Comparison of ENCODE assay signal across 21 cellular contexts in genomic region chr15:43086551-43086950, GRCh38. TPM values are rescaled to one million over a fixed set of nuclear protein-coding genes. Genes with fewer than 3 reads are reported as not detected.
A peak's percentile ranks its signal among the peaks of the same experiment; 100 is the strongest.
DNase-seq lines count a peak whose midpoint lies in the region; ATAC-seq and TF ChIP-seq lines count a peak whose summit lies in the region.
"Had no signal": no experiment of that assay in that cellular context is flagged by ENCODE, and none has a peak within 500 bp of the region (broad histone marks: within the 10 kb centered on the region; RNA-seq: fewer than 3 reads in every experiment).

No MANE protein-coding gene starts in this region.

- H3K4me3 Mint-ChIP-seq in IgD-negative memory B cell (no peak overlapping the region), chondrocyte (ENCODE audit: unreplicated experiment) (no peak overlapping the region), osteocyte (ENCODE audit: unreplicated experiment) (no peak overlapping the region)
- H3K4me3 Mint-ChIP-seq in CD4-positive, alpha-beta T cell, result no peak overlapping the region
- H3K4me3 Mint-ChIP-seq: activated CD8-positive, alpha-beta memory T cell treated with anti-CD3 and anti-CD28 coated beads, Interleukin-2, amount 10 ng/mL, durations not matched to agents 7 days and 5 days; activated naive CD4-positive, alpha-beta T cell treated with anti-CD3 and anti-CD28 coated beads, Interleukin-2, amount 10 ng/mL, durations not matched to agents 7 days and 5 days; nephron had no signal

- CTCF ChIA-PET in CD4-positive, alpha-beta T cell (lab: Charles Lee), result interaction anchor here (1.8 kb wide), 1 partner anchor 16 kb away, joined by 6 read pairs; no protein-coding TSS in a partner anchor

- intact Hi-C loops in CD4-positive, alpha-beta T cell (cut with DNase I, micrococcal nuclease), result no loop called here

- H3K27me3 Mint-ChIP-seq in IgD-negative memory B cell, result no peaks in the 10 kb centered on the region
- no peaks in the 10 kb centered on the region for H3K27me3 Mint-ChIP-seq in chondrocyte (ENCODE audit: low read depth)
- no peaks in the 10 kb centered on the region for H3K27me3 Mint-ChIP-seq in osteocyte (ENCODE audit: unreplicated experiment)
- H3K27me3 Mint-ChIP-seq in CD4-positive, alpha-beta T cell, result no peaks in the 10 kb centered on the region
- H3K27me3 Mint-ChIP-seq: activated CD8-positive, alpha-beta memory T cell treated with anti-CD3 and anti-CD28 coated beads, Interleukin-2, amount 10 ng/mL, durations not matched to agents 7 days and 5 days; activated naive CD4-positive, alpha-beta T cell treated with anti-CD3 and anti-CD28 coated beads, Interleukin-2, amount 10 ng/mL, durations not matched to agents 7 days and 5 days had no signal

- H3K9me3 ChIP-seq in CD4-positive, alpha-beta T cell (ENCODE audit: control insufficient read depth, low read length), result no peaks in the 10 kb centered on the region
- H3K9me3 ChIP-seq: BLaER1 treated with 17β-estradiol and CSF1 and Interleukin-3, amounts not matched to agents 10 nM and 100 nM; breast epithelium; suprapubic skin had no signal

- peaks cover 4% of the 10 kb centered on the region for H3K36me3 Mint-ChIP-seq in IgD-negative memory B cell
- peaks cover 15% of the 10 kb centered on the region for H3K36me3 Mint-ChIP-seq in chondrocyte (ENCODE audit: low read depth)
- peaks cover 27% of the 10 kb centered on the region for H3K36me3 Mint-ChIP-seq in osteocyte (ENCODE audit: unreplicated experiment)
- H3K36me3 Mint-ChIP-seq in CD4-positive, alpha-beta T cell (ENCODE audit: low read depth), result peaks cover 67% of the 10 kb centered on the region

- H3K27ac Mint-ChIP-seq in IgD-negative memory B cell, result peak overlapping the region; percentile 24 to 69 (median 36)
- peak overlapping the region; percentile 25 for H3K27ac Mint-ChIP-seq in chondrocyte (ENCODE audit: unreplicated experiment)
- peak overlapping the region; percentile 40 for H3K27ac Mint-ChIP-seq in osteocyte (ENCODE audit: unreplicated experiment)
- H3K27ac Mint-ChIP-seq in CD4-positive, alpha-beta T cell, result no peak overlapping the region
- H3K27ac Mint-ChIP-seq: activated naive CD4-positive, alpha-beta T cell treated with anti-CD3 and anti-CD28 coated beads, Interleukin-2, amount 10 ng/mL, durations not matched to agents 7 days and 5 days; nephron had no signal

- DNase-seq in GM04503 (ENCODE audit: low read depth) (peak; percentile 13), chondrocyte (ENCODE audit: low spot score) (no peak), osteocyte (ENCODE audit: extremely low spot score, unreplicated experiment) (no peak), NCI-H1417 (lab: John Stamatoyannopoulos, UW) (no peak)
- DNase-seq in CD4-positive, alpha-beta T cell, result no peak
- DNase-seq: activated CD4-positive, CD25-positive, alpha-beta regulatory T cell; activated CD8-positive, alpha-beta memory T cell treated with anti-CD3 and anti-CD28 coated beads, Interleukin-2, amount 10 ng/mL, durations not matched to agents 7 days and 5 days; activated naive CD4-positive, alpha-beta T cell treated with anti-CD3 and anti-CD28 coated beads, Interleukin-2, amount 10 ng/mL, durations not matched to agents 7 days and 5 days; DMS79; foreskin melanocyte; NCI-H1092 treated with DMSO at 0.1 percent for 48 hours; NCI-H748 treated with DMSO at 0.1 percent for 48 hours had no signal

- TF ChIP-seq CTCF in chondrocyte (IDR thresholded peaks at IDR 0.05), result no peak
- no peak for TF ChIP-seq CTCF in osteocyte (IDR thresholded peaks at IDR 0.05)
- TF ChIP-seq CTCF in CD4-positive, alpha-beta T cell (IDR thresholded peaks at IDR 0.05), result no peak

- POLR2A ChIA-PET in CD4-positive, alpha-beta T cell (lab: Charles Lee), result interaction anchor here (1.2 kb wide), 1 partner anchor 593 kb away, joined by 3 read pairs; no protein-coding TSS in a partner anchor

- no peak overlapping the region for H3K27ac ChIP-seq in CD4-positive, alpha-beta T cell (ENCODE audit: low read depth, low read length)
- H3K27ac ChIP-seq: BLaER1 treated with 17β-estradiol and CSF1 and Interleukin-3, amounts not matched to agents 10 nM and 100 nM; breast epithelium; suprapubic skin had no signal

- ATAC-seq in CD4-positive, alpha-beta T cell (ENCODE audit: poor library complexity), result no peak
- ATAC-seq in GM21619 (IDR thresholded peaks at IDR 0.05; ENCODE audit: unreplicated experiment) (no peak), HG03439 (IDR thresholded peaks at IDR 0.05; ENCODE audit: unreplicated experiment) (no peak)
- ATAC-seq: activated CD8-positive, alpha-beta memory T cell treated with anti-CD3 and anti-CD28 coated beads, Interleukin-2, amount 10 ng/mL, durations not matched to agents 7 days and 5 days; HCT116; K562 had no signal

- H3K4me1 Mint-ChIP-seq in IgD-negative memory B cell, result peaks cover 6 to 14% (median 12%) of the 10 kb centered on the region in 3 donors
- H3K4me1 Mint-ChIP-seq in chondrocyte (ENCODE audit: low read depth), result peaks cover 18% of the 10 kb centered on the region
- peaks cover 15% of the 10 kb centered on the region for H3K4me1 Mint-ChIP-seq in osteocyte (ENCODE audit: unreplicated experiment)
- H3K4me1 Mint-ChIP-seq in CD4-positive, alpha-beta T cell (ENCODE audit: low read depth), result peaks cover 26% of the 10 kb centered on the region
- H3K4me1 Mint-ChIP-seq: nephron had no signal

- H3K9me3 Mint-ChIP-seq in IgD-negative memory B cell, result no peaks in the 10 kb centered on the region
- no peaks in the 10 kb centered on the region for H3K9me3 Mint-ChIP-seq in chondrocyte (ENCODE audit: low read depth)
- H3K9me3 Mint-ChIP-seq in osteocyte (ENCODE audit: unreplicated experiment), result no peaks in the 10 kb centered on the region
- H3K9me3 Mint-ChIP-seq in CD4-positive, alpha-beta T cell, result no peaks in the 10 kb centered on the region
- H3K9me3 Mint-ChIP-seq: activated naive CD4-positive, alpha-beta T cell treated with anti-CD3 and anti-CD28 coated beads, Interleukin-2, amount 10 ng/mL, durations not matched to agents 7 days and 5 days; nephron had no signal

- no peaks in the 10 kb centered on the region for H3K27me3 ChIP-seq in CD4-positive, alpha-beta T cell (ENCODE audit: control insufficient read depth, insufficient read depth, low read length)
- H3K27me3 ChIP-seq: BLaER1 treated with 17β-estradiol and CSF1 and Interleukin-3, amounts not matched to agents 10 nM and 100 nM; breast epithelium; suprapubic skin had no signal

RNA-seq across cellular contexts. Expression of gene UBR1, which starts 19.3 kb away (rescaled TPM):
- polyA plus RNA-seq in IgD-negative memory B cell, result 14.2 TPM
- total RNA-seq in chondrocyte (22.3 to 27.9 TPM (median 24.3 TPM) in 3 replicates), osteocyte (31.4 and 34.1 TPM in 2 replicates)
- 10 to 100 TPM; 42.6 to 45.9 TPM for total RNA-seq in CD4-positive, alpha-beta T cell

RNA-seq across cellular contexts. Expression of gene TMEM62, which starts 46.8 kb away (rescaled TPM):
- polyA plus RNA-seq in IgD-negative memory B cell, result 18.0 TPM
- 8.3 to 11.0 TPM (median 10.2 TPM) in 3 replicates for total RNA-seq in chondrocyte
- total RNA-seq in osteocyte, result 11.7 and 15.2 TPM in 2 replicates
- total RNA-seq in CD4-positive, alpha-beta T cell, result 10 to 100 TPM; 17.5 to 22.5 TPM
